Comparison of ENCODE assay signal across 7 cellular contexts in the genomic region with DNA sequence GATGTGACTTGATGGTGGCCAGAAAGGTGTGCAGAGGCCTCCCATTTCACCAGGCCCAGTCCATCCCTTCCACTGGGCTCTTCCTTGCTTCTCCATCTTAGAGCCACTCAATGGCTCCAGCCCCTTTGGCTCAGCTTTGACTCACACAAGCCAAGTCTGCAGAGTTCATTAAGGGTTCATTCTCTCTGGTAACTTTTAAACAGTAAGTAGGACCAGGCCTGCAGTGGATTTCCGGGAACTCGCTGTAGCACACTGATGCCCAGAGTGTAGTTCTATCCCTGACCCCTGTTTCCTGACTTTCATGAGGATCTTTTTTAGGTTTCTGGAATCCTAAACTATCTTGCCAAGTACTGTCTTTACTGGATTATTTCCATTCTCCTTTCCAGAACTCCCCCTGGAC. TPM values are rescaled to one million over a fixed set of nuclear protein-coding genes. Genes with fewer than 3 reads are reported as not detected.
"Had no signal": no experiment of that assay in that cellular context is flagged by ENCODE, and none has a peak within 500 bp of the region (broad histone marks: within the 10 kb centered on the region; RNA-seq: fewer than 3 reads in every experiment).

No MANE protein-coding gene starts in this region.

RNA-seq across cellular contexts. Expression of a gene that starts 11.9 kb away (rescaled TPM):
- total RNA-seq: GM23248, H4, H7, HepG2, HFFc6, HT1080 had no signal
- polyA plus RNA-seq: GM23248, HepG2, IgD-negative memory B cell had no signal

RNA-seq across cellular contexts. Expression of a gene that starts 25.2 kb away (rescaled TPM):
- total RNA-seq: GM23248, H4, H7, HepG2, HFFc6, HT1080 had no signal
- polyA plus RNA-seq: GM23248, HepG2, IgD-negative memory B cell had no signal

RNA-seq across cellular contexts. Expression of a gene that starts 50.3 kb away (rescaled TPM):
- total RNA-seq: GM23248, H4, H7, HepG2, HFFc6, HT1080 had no signal
- polyA plus RNA-seq: GM23248, HepG2, IgD-negative memory B cell had no signal
